Comparison of ENCODE assay signal across 18 cellular contexts in genomic region chr16:70808371-70808770, GRCh38. TPM values are rescaled to one million over a fixed set of nuclear protein-coding genes. Genes with fewer than 3 reads are reported as not detected.
A peak's percentile ranks its signal among the peaks of the same experiment; 100 is the strongest.
DNase-seq lines count a peak whose midpoint lies in the region; ATAC-seq, FAIRE-seq and TF ChIP-seq lines count a peak whose summit lies in the region.
"Had no signal": no experiment of that assay in that cellular context is flagged by ENCODE, and none has a peak within 500 bp of the region (broad histone marks: within the 10 kb centered on the region; RNA-seq: fewer than 3 reads in every experiment).

No MANE protein-coding gene starts in this region.

- H3F3A ChIP-seq in DOHH2 (ENCODE audit: control insufficient read depth, insufficient read depth) (no peaks in the 10 kb centered on the region), neural progenitor cell (ENCODE audit: low read depth) (no peaks in the 10 kb centered on the region)

- H3K36me3 Mint-ChIP-seq in neural progenitor cell: no peaks in the 10 kb centered on the region
- H3K36me3 Mint-ChIP-seq: activated naive CD8-positive, alpha-beta T cell treated with anti-CD3 and anti-CD28 coated beads for 36 hours; CD4-positive, CD25-positive, alpha-beta regulatory T cell had no signal

- H3K4me2 ChIP-seq in DOHH2 (ENCODE audit: low read length): no peak overlapping the region
- H3K4me2 ChIP-seq in GM12878 (ENCODE audit: control insufficient read depth, insufficient read depth): no peak overlapping the region
- no peak overlapping the region for H3K4me2 ChIP-seq in neural progenitor cell

- no peaks in the 10 kb centered on the region for H3K9me3 ChIP-seq in DOHH2 (ENCODE audit: control insufficient read depth, insufficient read depth, low read length)
- H3K9me3 ChIP-seq in GM12878 (replicated peaks; ENCODE audit: control insufficient read depth, insufficient read depth, low read length): peaks cover 2% of the 10 kb centered on the region; the same call in 1 of the 3 replicates
- H3K9me3 ChIP-seq in neural progenitor cell (ENCODE audit: low read depth): no peaks in the 10 kb centered on the region
- no peaks in the 10 kb centered on the region for H3K9me3 ChIP-seq in thyroid gland
- H3K9me3 ChIP-seq in tibial nerve: peaks cover 0 to 8% (median 0%) of the 10 kb centered on the region in 4 donors

- RAD21 ChIA-PET in GM12878 (lab: Charles Lee; ENCODE audit: unreplicated experiment): no interaction called here

- peak overlapping the region; percentile 53 for H3K27ac Mint-ChIP-seq in neural progenitor cell
- H3K27ac Mint-ChIP-seq: activated naive CD8-positive, alpha-beta T cell treated with anti-CD3 and anti-CD28 coated beads for 36 hours; CD4-positive, CD25-positive, alpha-beta regulatory T cell had no signal

- CTCF ChIA-PET in GM12878 (lab: Yijun Ruan, JAX): interaction anchor here (1.2 to 2.3 kb wide), 2 partner anchors 38 to 503 kb away, joined by 3 to 10 read pairs; no protein-coding TSS in a partner anchor

- no peaks in the 10 kb centered on the region for H3K4me1 ChIP-seq in DOHH2 (ENCODE audit: control insufficient read depth, low read length)
- H3K4me1 ChIP-seq in GM12878 (ENCODE audit: control insufficient read depth, insufficient read depth, low read length): no peaks in the 10 kb centered on the region; the same call in 1 of the 2 replicates
- H3K4me1 ChIP-seq in neural progenitor cell: no peaks in the 10 kb centered on the region
- H3K4me1 ChIP-seq in thyroid gland: no peaks in the 10 kb centered on the region
- no peaks in the 10 kb centered on the region for H3K4me1 ChIP-seq in tibial nerve
- H3K4me1 ChIP-seq: heart right ventricle, suprapubic skin had no signal

- POLR2A ChIA-PET in GM12878 (lab: Charles Lee): no interaction called here

- H3K9me2 ChIP-seq in DOHH2 (replicated peaks; ENCODE audit: control insufficient read depth, low read length): no peaks in the 10 kb centered on the region

- no peak overlapping the region for H3K9ac ChIP-seq in GM12878 (ENCODE audit: control insufficient read depth, insufficient read depth, low read length)
- H3K9ac ChIP-seq in neural progenitor cell: no peak overlapping the region

- no peak for FAIRE-seq in GM12878 (lab: Jason Lieb, UNC)
- FAIRE-seq: endothelial cell of umbilical vein, GM18507 had no signal

- in situ Hi-C loops in GM12878 (cut with MboI): no loop called here

- H3K36me3 ChIP-seq in DOHH2 (ENCODE audit: control insufficient read depth, low read length): no peaks in the 10 kb centered on the region
- no peaks in the 10 kb centered on the region for H3K36me3 ChIP-seq in GM12878 (ENCODE audit: control insufficient read depth in 2 of 2, insufficient read depth in 2 of 2, low read length in 1 of 2)
- no peaks in the 10 kb centered on the region for H3K36me3 ChIP-seq in neural progenitor cell
- no peaks in the 10 kb centered on the region for H3K36me3 ChIP-seq in thyroid gland
- H3K36me3 ChIP-seq in tibial nerve: no peaks in the 10 kb centered on the region
- H3K36me3 ChIP-seq: heart right ventricle, suprapubic skin had no signal

- peaks cover 2% of the 10 kb centered on the region for H3K27me3 Mint-ChIP-seq in neural progenitor cell (ENCODE audit: insufficient read depth, low read depth)

- TF ChIP-seq EP300 in GM12878 (IDR thresholded peaks at IDR 0.05; ENCODE audit: borderline replicate concordance in 1 of 2, control insufficient read depth in 1 of 2, low read depth in 2 of 2, low read length in 2 of 2) (no peak), tibial nerve (IDR thresholded peaks at IDR 0.05) (no peak)

- H3K9me3 Mint-ChIP-seq in neural progenitor cell: peaks cover 6% of the 10 kb centered on the region

- intact Hi-C loops in GM12878 (cut with micrococcal nuclease; ENCODE audit: unreplicated experiment): no loop called here
- intact Hi-C loops in thyroid gland (cut with DNase I): no loop called here

- TF ChIP-seq POLR2A in GM12878 (IDR thresholded peaks at IDR 0.05; ENCODE audit: low read depth, low read length): no peak
- TF ChIP-seq POLR2A in thyroid gland (IDR thresholded peaks at IDR 0.05): no peak
- TF ChIP-seq POLR2A in tibial nerve (IDR thresholded peaks at IDR 0.05): no peak

- H4K20me1 ChIP-seq in DOHH2 (ENCODE audit: control insufficient read depth, insufficient read depth, low read depth, low read length) (no peaks in the 10 kb centered on the region), GM12878 (ENCODE audit: control insufficient read depth, insufficient read depth) (no peaks in the 10 kb centered on the region), neural progenitor cell (ENCODE audit: low read depth) (no peaks in the 10 kb centered on the region)

- TF ChIP-seq RAD21 in GM12878 (IDR thresholded peaks at IDR 0.05; ENCODE audit: insufficient read depth, low read depth, low read length): no peak

- H3K27ac ChIP-seq in DOHH2 (ENCODE audit: low read depth, low read length): no peak overlapping the region
- no peak overlapping the region for H3K27ac ChIP-seq in GM12878 (ENCODE audit: control insufficient read depth, insufficient read depth)
- no peak overlapping the region for H3K27ac ChIP-seq in neural progenitor cell
- H3K27ac ChIP-seq in thyroid gland: no peak overlapping the region
- H3K27ac ChIP-seq in tibial nerve: no peak overlapping the region
- H3K27ac ChIP-seq: heart right ventricle, suprapubic skin had no signal

- H3K79me2 ChIP-seq in DOHH2 (ENCODE audit: control insufficient read depth, low read length) (no peaks in the 10 kb centered on the region), GM12878 (ENCODE audit: control insufficient read depth, insufficient read depth, low read length) (no peaks in the 10 kb centered on the region), neural progenitor cell (ENCODE audit: low read depth) (no peaks in the 10 kb centered on the region)

- peak; percentile 34 for TF ChIP-seq CTCF in DOHH2 (IDR thresholded peaks at IDR 0.05; ENCODE audit: low read depth, low read length, poor library complexity, severe bottlenecking)
- TF ChIP-seq CTCF in GM12878 (IDR thresholded peaks at IDR 0.05 in 2 of 3, conservative IDR thresholded peaks at IDR 0.05 in 1 of 3; ENCODE audit: control insufficient read depth in 2 of 3, extremely low read depth in 1 of 3, insufficient read depth in 1 of 3, low read depth in 3 of 3, low read length in 3 of 3): peak in 1 of 3 experiments; percentile 27; a peak in 2 of 6 replicates
- peak; percentile 30 for TF ChIP-seq CTCF in neural progenitor cell (IDR thresholded peaks at IDR 0.05)
- no peak for TF ChIP-seq CTCF in thyroid gland (IDR thresholded peaks at IDR 0.05)
- no peak for TF ChIP-seq CTCF in tibial nerve (IDR thresholded peaks at IDR 0.05)

- SMC1A ChIA-PET in GM12878 (lab: Charles Lee; ENCODE audit: uncharacterized antibody, unreplicated experiment): interaction anchor here (0.9 kb wide), 1 partner anchor 21 kb away, joined by 3 read pairs; no protein-coding TSS in a partner anchor

- ATAC-seq in GM12878 (peak; percentile 30), HG02763 (IDR thresholded peaks at IDR 0.05; ENCODE audit: unreplicated experiment) (no peak)
- ATAC-seq: heart right ventricle, left cardiac atrium had no signal

- H3K4me3 ChIP-seq in DOHH2 (ENCODE audit: low read length) (no peak overlapping the region), GM12878 (no peak overlapping the region), neural progenitor cell (no peak overlapping the region), thyroid gland (replicated peaks in 1 of 3) (no peak overlapping the region), tibial nerve (no peak overlapping the region)
- H3K4me3 ChIP-seq: heart right ventricle, suprapubic skin had no signal

- H3K4me1 Mint-ChIP-seq in neural progenitor cell: no peaks in the 10 kb centered on the region
- H3K4me1 Mint-ChIP-seq: activated naive CD8-positive, alpha-beta T cell treated with anti-CD3 and anti-CD28 coated beads for 36 hours; CD4-positive, CD25-positive, alpha-beta regulatory T cell had no signal

- no TSS peak for BruUV-seq in GM12878 (replicated peaks; lab: Mats Ljungman, UMichigan)

- no peak overlapping the region for H3K4me3 Mint-ChIP-seq in neural progenitor cell
- H3K4me3 Mint-ChIP-seq: activated naive CD8-positive, alpha-beta T cell treated with anti-CD3 and anti-CD28 coated beads for 36 hours; CD4-positive, CD25-positive, alpha-beta regulatory T cell had no signal

- DNase-seq in HT-29 (ENCODE audit: low spot score) (peak; percentile 23), GM12878 (ENCODE audit: low read depth, low spot score) (no peak), neural progenitor cell (ENCODE audit: low spot score) (no peak), thyroid gland (no peak), tibial nerve (ENCODE audit: low spot score in 2 of 2) (no peak)
- DNase-seq: activated CD4-positive, alpha-beta T cell treated with anti-CD3 and anti-CD28 coated beads for 1 hour; activated naive CD8-positive, alpha-beta T cell treated with anti-CD3 and anti-CD28 coated beads for 36 hours; CD4-positive, CD25-positive, alpha-beta regulatory T cell; heart right ventricle; left cardiac atrium; NCI-H1436; stimulated activated CD4-positive, alpha-beta T cell treated with anti-CD3 and anti-CD28 coated beads, Interleukin-15, amount 100 ng/mL, for 24 hours; T-helper 2 cell had no signal

- peaks cover 15% of the 10 kb centered on the region for H3K27me3 ChIP-seq in DOHH2 (ENCODE audit: control insufficient read depth, low read length)
- H3K27me3 ChIP-seq in GM12878 (replicated peaks in 1 of 2; ENCODE audit: control insufficient read depth in 2 of 2, insufficient read depth in 2 of 2, low read length in 1 of 2): no peaks in the 10 kb centered on the region
- peaks cover 71% of the 10 kb centered on the region for H3K27me3 ChIP-seq in neural progenitor cell
- no peaks in the 10 kb centered on the region for H3K27me3 ChIP-seq in thyroid gland
- H3K27me3 ChIP-seq in tibial nerve: no peaks in the 10 kb centered on the region

- H2AFZ ChIP-seq in GM12878 (ENCODE audit: control insufficient read depth, low read depth, low read length) (no peak overlapping the region), neural progenitor cell (replicated peaks) (no peak overlapping the region)

RNA-seq across cellular contexts. Expression of gene VAC14, which starts 7.4 kb away (rescaled TPM):
- total RNA-seq in HT-29 (2014; rRNA removed; shearing (Covaris generic)): 92.3 and 109 TPM in 2 replicates
- 60.2 and 66.6 TPM in 2 replicates for total RNA-seq in GM12878 (2013; cell fraction: nucleolus; rRNA removed)
- total RNA-seq in GM12878 (2014; rRNA removed) (38.5 and 45.5 TPM in 2 replicates), GM12878 (2014; rRNA removed; fragmentation: Illumina TruSeq; extraction: Trizol) (15.8 and 16.4 TPM in 2 replicates), GM12878 (2021) (34.6 and 38.0 TPM in 2 replicates), neural progenitor cell (ENCODE audit: low replicate concordance) (16.1 and 50.3 TPM in 2 replicates), thyroid gland (10 to 100 TPM; 43.4 to 69.4 (median 63.1) TPM), tibial nerve (10 to 100 TPM; 25.7 to 49.5 (median 40.4) TPM)
- 11.4 TPM for polyA plus RNA-seq in GM12878 (2011; ENCODE audit: low read depth)
- polyA plus RNA-seq in GM12878 (2011; rRNA removed) (6.4 and 13.2 TPM in 2 replicates), GM12878 (2014; fragmentation: Illumina TruSeq; extraction: Trizol) (10.4 and 22.3 TPM in 2 replicates), GM12878 (2014; fragmentation: Nextera tagmentation; extraction: Ambion mirVana) (1 to 10 TPM; 1.3 to 6.7 TPM), GM12878 (2014; rRNA removed) (28.7 and 33.6 TPM in 2 replicates), GM12878 (2016; fragmentation: Nextera tagmentation; extraction: Ambion mirVana) (10 to 100 TPM; 35.4 to 45.2 TPM)
- 18.7 and 21.2 TPM in 2 replicates for polyA plus RNA-seq in GM12878 (2011; cell fraction: cytosol; rRNA removed)
- polyA plus RNA-seq in GM12878 (2011; cell fraction: nucleus; rRNA removed): 50.0 and 61.1 TPM in 2 replicates
- 18.0 TPM in 2 replicates for polyA plus RNA-seq in GM12878 (2012)
- polyA minus RNA-seq in GM12878 (2011; rRNA and poly(A)+ RNA removed): 19.4 and 30.1 TPM in 2 replicates
- polyA minus RNA-seq in GM12878 (2011; cell fraction: cytosol; rRNA and poly(A)+ RNA removed): 11.1 and 15.1 TPM in 2 replicates
- 18.6 and 34.2 TPM in 2 replicates for polyA minus RNA-seq in GM12878 (2011; cell fraction: nucleus; rRNA and poly(A)+ RNA removed)

Comparison
In these comparisons a context has a peak if more than half of its experiments do, and no peak if none do; other contexts are left out.
1. CTCF ChIP-seq: peak in DOHH2 (single experiment) and neural progenitor cell (single experiment); none in thyroid gland (0 of 6) and tibial nerve (0 of 5).